In the genomic region with DNA sequence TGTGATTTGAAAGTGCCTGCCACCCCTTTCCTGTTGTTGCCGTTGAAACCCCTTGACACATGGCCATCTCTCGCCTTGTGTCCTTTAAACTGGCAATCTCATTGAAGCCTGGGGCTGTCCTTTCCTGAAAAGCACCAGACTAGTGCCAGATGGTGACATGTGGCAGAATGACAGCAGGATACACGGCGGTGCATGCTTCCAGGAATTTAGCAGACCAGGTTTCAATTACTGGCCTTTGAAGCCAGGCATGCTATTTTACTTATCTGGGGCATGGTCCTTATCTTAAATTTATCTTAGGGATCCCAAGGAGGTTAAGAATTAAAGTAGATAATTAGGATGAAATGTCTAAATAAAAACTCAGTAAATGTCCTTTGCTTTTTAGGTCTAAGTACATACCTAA, we compare ENCODE assay signal across 29 cellular contexts. TPM values are rescaled to one million over a fixed set of nuclear protein-coding genes. Genes with fewer than 3 reads are reported as not detected.
DNase-seq lines count a peak whose midpoint lies in the region; ATAC-seq and TF ChIP-seq lines count a peak whose summit lies in the region.
"Had no signal": no experiment of that assay in that cellular context is flagged by ENCODE, and none has a peak within 500 bp of the region (broad histone marks: within the 10 kb centered on the region; RNA-seq: fewer than 3 reads in every experiment).

No MANE protein-coding gene starts in this region.

- H3K9me3 ChIP-seq in endodermal cell (ENCODE audit: control insufficient read depth, low read length) (no peaks in the 10 kb centered on the region), psoas muscle (no peaks in the 10 kb centered on the region), thyroid gland (no peaks in the 10 kb centered on the region)
- H3K9me3 ChIP-seq: adrenal gland, colonic mucosa, esophagus muscularis mucosa, Peyer's patch, SJCRH30 had no signal

- H3K4me1 Mint-ChIP-seq in endodermal cell = peaks cover 5% of the 10 kb centered on the region
- H3K4me1 Mint-ChIP-seq: activated CD4-positive, alpha-beta T cell treated with anti-CD3 and anti-CD28 coated beads for 36 hours had no signal

- DNase-seq in NCI-H1092 treated with DMSO at 0.1 percent for 48 hours (lab: John Stamatoyannopoulos, UW) = peak; percentile 10
- DNase-seq in NCI-H1092 (lab: John Stamatoyannopoulos, UW) = no peak
- DNase-seq in NCI-H524 treated with DMSO at 0.1 percent for 48 hours (lab: John Stamatoyannopoulos, UW) = peak; percentile 82
- peak; percentile 44 for DNase-seq in endodermal cell
- DNase-seq in psoas muscle = no peak
- no peak for DNase-seq in thyroid gland
- DNase-seq in head of caudate nucleus = no peak
- DNase-seq in Kasumi-1 (lab: John Stamatoyannopoulos, UW) = no peak
- DNase-seq: activated CD4-positive, alpha-beta T cell treated with anti-CD3 and anti-CD28 coated beads for 36 hours; activated naive CD4-positive, alpha-beta T cell; activated T-cell treated with anti-CD3 and anti-CD28 coated beads, Interleukin-2, amount 50 U/mL, for 48 hours; CD4-positive, alpha-beta T cell; colonic mucosa; DMS79; foreskin melanocyte; KG1; NCI-H187; NCI-H345; Peyer's patch; small intestine; stimulated activated CD4-positive, alpha-beta T cell treated with anti-CD3 and anti-CD28 coated beads, Interleukin-2, amount 100 ng/mL, for 24 hours; upper lobe of left lung had no signal

- H3K27me3 Mint-ChIP-seq in endodermal cell (ENCODE audit: insufficient read depth) = no peaks in the 10 kb centered on the region
- H3K27me3 Mint-ChIP-seq: activated CD4-positive, alpha-beta T cell treated with anti-CD3 and anti-CD28 coated beads for 36 hours; CD4-positive, alpha-beta T cell had no signal

- H3K36me3 Mint-ChIP-seq in endodermal cell (ENCODE audit: low read depth) = no peaks in the 10 kb centered on the region

- H3K9ac ChIP-seq in endodermal cell (ENCODE audit: extremely low read depth, low read length, poor library complexity, severe bottlenecking) = no peak overlapping the region

- no peaks in the 10 kb centered on the region for H3K27me3 ChIP-seq in endodermal cell (ENCODE audit: control insufficient read depth, insufficient read depth, low read length, poor library complexity, severe bottlenecking)
- no peaks in the 10 kb centered on the region for H3K27me3 ChIP-seq in psoas muscle (ENCODE audit: insufficient read depth in 3 of 3, low read length in 2 of 3)
- H3K27me3 ChIP-seq in thyroid gland = no peaks in the 10 kb centered on the region
- H3K27me3 ChIP-seq: adrenal gland, colonic mucosa, esophagus muscularis mucosa, Peyer's patch, SJCRH30, upper lobe of left lung had no signal

- no peak overlapping the region for H3K4me3 Mint-ChIP-seq in endodermal cell
- H3K4me3 Mint-ChIP-seq: activated CD4-positive, alpha-beta T cell treated with anti-CD3 and anti-CD28 coated beads for 36 hours; CD4-positive, alpha-beta T cell; T-helper 1 cell treated with Interleukin-12 subunit alpha and Interleukin-12 subunit beta and Interleukin-4 antibody, amounts not matched to agents 30 μg/mL and 1 μg/mL, for 36 hours had no signal

- 78 to 81% methylated on average over 4 of the region's 4 CpGs for WGBS in endodermal cell (ENCODE audit: insufficient coverage in 1 of 2, insufficient read length in 1 of 2), 2 experiments
- 9 to 12% (median 10%) methylated on average over 4 of the region's 4 CpGs for WGBS in psoas muscle, 3 donors
- 33 to 48% methylated on average over 4 of the region's 4 CpGs for WGBS in thyroid gland, 2 donors

- H3K27ac ChIP-seq in endodermal cell (ENCODE audit: low read depth, low read length) (no peak overlapping the region), psoas muscle (no peak overlapping the region), thyroid gland (no peak overlapping the region)
- H3K27ac ChIP-seq: 22Rv1, adrenal gland, colonic mucosa, esophagus muscularis mucosa, Peyer's patch, SJCRH30, upper lobe of left lung had no signal

- H3K27ac Mint-ChIP-seq in endodermal cell = no peak overlapping the region
- H3K27ac Mint-ChIP-seq: activated CD4-positive, alpha-beta T cell treated with anti-CD3 and anti-CD28 coated beads for 36 hours; CD4-positive, alpha-beta T cell; T-helper 1 cell treated with Interleukin-12 subunit alpha and Interleukin-12 subunit beta and Interleukin-4 antibody, amounts not matched to agents 30 μg/mL and 1 μg/mL, for 36 hours had no signal

- no peaks in the 10 kb centered on the region for H3K4me1 ChIP-seq in endodermal cell (ENCODE audit: control insufficient read depth, insufficient read depth, low read length)
- H3K4me1 ChIP-seq in psoas muscle = no peaks in the 10 kb centered on the region
- no peaks in the 10 kb centered on the region for H3K4me1 ChIP-seq in thyroid gland
- H3K4me1 ChIP-seq: adrenal gland, colonic mucosa, esophagus muscularis mucosa, Peyer's patch, SJCRH30, upper lobe of left lung had no signal

- H3K9me3 Mint-ChIP-seq in endodermal cell = no peaks in the 10 kb centered on the region
- H3K9me3 Mint-ChIP-seq: CD4-positive, alpha-beta T cell; T-helper 1 cell treated with Interleukin-12 subunit alpha and Interleukin-12 subunit beta and Interleukin-4 antibody, amounts not matched to agents 30 μg/mL and 1 μg/mL, for 36 hours had no signal

- no peak for TF ChIP-seq CTCF in endodermal cell (conservative IDR thresholded peaks at IDR 0.05)
- no peak for TF ChIP-seq CTCF in psoas muscle (IDR thresholded peaks at IDR 0.05)
- no peak for TF ChIP-seq CTCF in thyroid gland (IDR thresholded peaks at IDR 0.05)

- no peak for TF ChIP-seq POLR2A in thyroid gland (IDR thresholded peaks at IDR 0.05)

- H3K4me3 ChIP-seq in endodermal cell (ENCODE audit: low read length) = no peak overlapping the region
- no peak overlapping the region for H3K4me3 ChIP-seq in psoas muscle
- H3K4me3 ChIP-seq in thyroid gland (replicated peaks in 1 of 3) = no peak overlapping the region
- H3K4me3 ChIP-seq: adrenal gland, colonic mucosa, esophagus muscularis mucosa, lung, Peyer's patch, SJCRH30, upper lobe of left lung had no signal

- intact Hi-C loops in psoas muscle (cut with DNase I) (no loop called here), thyroid gland (cut with DNase I) (no loop called here), head of caudate nucleus (cut with DNase I) (no loop called here)

- ATAC-seq in psoas muscle = peak in 3 of 4 donors; percentile 41 to 60 (median 53)
- ATAC-seq: activated CD4-positive, alpha-beta T cell treated with anti-CD3 and anti-CD28 coated beads for 36 hours had no signal

- H3K36me3 ChIP-seq in endodermal cell (ENCODE audit: control insufficient read depth, insufficient read depth, low read length) (no peaks in the 10 kb centered on the region), psoas muscle (ENCODE audit: insufficient read depth in 1 of 2, low read depth in 1 of 2) (no peaks in the 10 kb centered on the region), thyroid gland (no peaks in the 10 kb centered on the region)
- H3K36me3 ChIP-seq: adrenal gland, colonic mucosa, esophagus muscularis mucosa, Peyer's patch, SJCRH30, upper lobe of left lung had no signal

RNA-seq across cellular contexts. Expression of gene PLPPR4, which starts 15.2 kb away (rescaled TPM):
- under 1 TPM in 1 of 2 donors, not detected in 1; 0.20 TPM for total RNA-seq in endodermal cell
- polyA plus RNA-seq in endodermal cell (2013, experiment 1 of 2) = 0.36 TPM
- 0.29 TPM for polyA plus RNA-seq in endodermal cell (2013, experiment 2 of 2)
- under 1 TPM; 0.08 to 0.28 (median 0.14) TPM for total RNA-seq in psoas muscle
- under 1 TPM; 0.04 to 0.12 (median 0.07) TPM for polyA plus RNA-seq in psoas muscle
- total RNA-seq in thyroid gland = 1 to 10 TPM in 1 of 4 donors, under 1 TPM in 3; 0.63 to 1.2 (median 0.79) TPM
- total RNA-seq: activated CD4-positive, alpha-beta T cell treated with anti-CD3 and anti-CD28 coated beads for 36 hours; CD4-positive, alpha-beta T cell; HT-29; Peyer's patch had no signal

Comparison
In these comparisons a context has a peak if more than half of its experiments do, and no peak if none do; other contexts are left out.
1. DNase-seq: peak in NCI-H1092 treated with DMSO at 0.1 percent for 48 hours (single experiment), NCI-H524 treated with DMSO at 0.1 percent for 48 hours (single experiment) and endodermal cell (single experiment); none in NCI-H1092 (single experiment), psoas muscle (0 of 2), thyroid gland (0 of 2), head of caudate nucleus (0 of 42) and Kasumi-1 (0 of 2).